Comparison of ENCODE assay signal across 9 cellular contexts in genomic region chr7:132656846-132657776, GRCh38.
A peak's percentile ranks its signal among the peaks of the same experiment; 100 is the strongest.
DNase-seq lines count a peak whose midpoint lies in the region; ATAC-seq, FAIRE-seq and TF ChIP-seq lines count a peak whose summit lies in the region.
"Had no signal": no experiment of that assay in that cellular context is flagged by ENCODE, and none has a peak within 500 bp of the region (broad histone marks: within the 10 kb centered on the region; RNA-seq: fewer than 3 reads in every experiment).

No MANE protein-coding gene starts in this region.

- H3K9me1 ChIP-seq in keratinocyte (ENCODE audit: control insufficient read depth, extremely low read depth, insufficient read depth, low read length): no peaks in the 10 kb centered on the region

- H3K36me3 Mint-ChIP-seq in CD4-positive, alpha-beta T cell (ENCODE audit: low read depth): no peaks in the 10 kb centered on the region
- H3K36me3 Mint-ChIP-seq in GM23338 (ENCODE audit: low read depth): no peaks in the 10 kb centered on the region
- peaks cover 2% of the 10 kb centered on the region for H3K36me3 Mint-ChIP-seq in T-helper 2 cell treated with Interferon-gamma antibody and Interleukin-4, amounts not matched to agents 5 μg/mL and 100 μg/mL, for 36 hours (ENCODE audit: low read depth)
- H3K36me3 Mint-ChIP-seq: IgD-negative memory B cell had no signal

- H3K4me3 ChIP-seq in GM23338: no peak overlapping the region
- H3K4me3 ChIP-seq in keratinocyte (ENCODE audit: control insufficient read depth in 2 of 3, extremely low read depth in 1 of 3, insufficient read depth in 2 of 3, low read depth in 1 of 3, low read length in 3 of 3): no peak overlapping the region

- H4K20me1 ChIP-seq in GM23338 (replicated peaks; ENCODE audit: insufficient read depth) (no peaks in the 10 kb centered on the region), keratinocyte (ENCODE audit: control insufficient read depth, extremely low read depth, insufficient read depth, low read length) (no peaks in the 10 kb centered on the region)

- H3K79me2 ChIP-seq in GM23338 (replicated peaks; ENCODE audit: insufficient read depth) (no peaks in the 10 kb centered on the region), keratinocyte (ENCODE audit: control insufficient read depth, insufficient read depth, low read length) (no peaks in the 10 kb centered on the region)

- H3K27me3 ChIP-seq in CD4-positive, alpha-beta T cell (ENCODE audit: control insufficient read depth, insufficient read depth, low read length): no peaks in the 10 kb centered on the region
- H3K27me3 ChIP-seq in GM23338 (ENCODE audit: insufficient read depth): no peaks in the 10 kb centered on the region
- H3K27me3 ChIP-seq in keratinocyte (ENCODE audit: control insufficient read depth, extremely low read depth, insufficient read depth, low read length): peaks cover 3% of the 10 kb centered on the region

- no peak overlapping the region for H3K27ac ChIP-seq in CD4-positive, alpha-beta T cell (ENCODE audit: low read depth, low read length)
- no peak overlapping the region for H3K27ac ChIP-seq in GM23338 (ENCODE audit: low read depth)
- H3K27ac ChIP-seq in keratinocyte (ENCODE audit: control insufficient read depth, insufficient read depth, low read length): no peak overlapping the region

- no peaks in the 10 kb centered on the region for H3K9me3 ChIP-seq in CD4-positive, alpha-beta T cell (ENCODE audit: control insufficient read depth, low read length)
- H3K9me3 ChIP-seq in keratinocyte (ENCODE audit: control insufficient read depth, low read depth, low read length): no peaks in the 10 kb centered on the region

- no peak overlapping the region for H2AFZ ChIP-seq in GM23338
- no peak overlapping the region for H2AFZ ChIP-seq in keratinocyte (ENCODE audit: control insufficient read depth, low read length)

- H3K9me3 Mint-ChIP-seq in CD4-positive, alpha-beta T cell: no peaks in the 10 kb centered on the region
- H3K9me3 Mint-ChIP-seq in GM23338: no peaks in the 10 kb centered on the region
- H3K9me3 Mint-ChIP-seq in T-helper 2 cell treated with Interferon-gamma antibody and Interleukin-4, amounts not matched to agents 5 μg/mL and 100 μg/mL, for 36 hours: peaks cover 13% of the 10 kb centered on the region

- H3K9me2 ChIP-seq in GM23338 (ENCODE audit: insufficient read depth): 0 out of 2 replicates have a peak, but pooled peaks cover 3% of the 10 kb centered on the region

- H3F3A ChIP-seq in GM23338 (replicated peaks; ENCODE audit: low read depth): no peaks in the 10 kb centered on the region; the same call in 1 of the 2 replicates

- H3K27me3 Mint-ChIP-seq in CD4-positive, alpha-beta T cell: no peaks in the 10 kb centered on the region
- peaks cover 4% of the 10 kb centered on the region for H3K27me3 Mint-ChIP-seq in GM23338 (ENCODE audit: insufficient read depth, low read depth, poor library complexity)
- no peaks in the 10 kb centered on the region for H3K27me3 Mint-ChIP-seq in T-helper 2 cell treated with Interferon-gamma antibody and Interleukin-4, amounts not matched to agents 5 μg/mL and 100 μg/mL, for 36 hours (ENCODE audit: low read depth)

- peaks cover 43% of the 10 kb centered on the region for H3K4me1 Mint-ChIP-seq in CD4-positive, alpha-beta T cell (ENCODE audit: low read depth)
- H3K4me1 Mint-ChIP-seq in GM23338: peaks cover 34% of the 10 kb centered on the region
- H3K4me1 Mint-ChIP-seq in T-helper 2 cell treated with Interferon-gamma antibody and Interleukin-4, amounts not matched to agents 5 μg/mL and 100 μg/mL, for 36 hours (ENCODE audit: low read depth): peaks cover 29% of the 10 kb centered on the region

- POLR2A ChIA-PET in CD4-positive, alpha-beta T cell (lab: Charles Lee): interaction anchor here (1.2 kb wide), 1 partner anchor 9 kb away, joined by 7 read pairs; no protein-coding TSS in a partner anchor

- dilution Hi-C loops in keratinocyte (cut with MboI; ENCODE audit: extremely low pct_ligation_motif_present, low sequenced_read_pairs): no loop called here

- H3K4me1 ChIP-seq in GM23338 (ENCODE audit: insufficient read depth) (peaks cover 16% of the 10 kb centered on the region), keratinocyte (ENCODE audit: control insufficient read depth, extremely low read depth, insufficient read depth, low read length) (no peaks in the 10 kb centered on the region)

- TF ChIP-seq CTCF in CD4-positive, alpha-beta T cell (IDR thresholded peaks at IDR 0.05): peak; percentile 37
- TF ChIP-seq CTCF in GM23338 (conservative IDR thresholded peaks at IDR 0.05; ENCODE audit: low read depth in 2 of 2) (peak; percentile 63 to 64), keratinocyte (optimal IDR thresholded peaks at IDR 0.05 in 1 of 3, IDR thresholded peaks at IDR 0.05 in 1 of 3, conservative IDR thresholded peaks at IDR 0.05 in 1 of 3; ENCODE audit: extremely low read depth in 1 of 3, insufficient read depth in 2 of 3, low read length in 3 of 3) (peak; percentile 49 to 60 (median 57))

- FAIRE-seq in keratinocyte (lab: Jason Lieb, UNC): no peak

- intact Hi-C loops in CD4-positive, alpha-beta T cell (cut with DNase I, micrococcal nuclease): loop anchor here (5.0 to 10.0 kb wide), 3 partner anchors 115 to 428 kb away; partner anchors contain the start of gene CHCHD3 (in 1 of the 2)

- no peaks in the 10 kb centered on the region for H3K36me3 ChIP-seq in GM23338 (ENCODE audit: insufficient read depth)
- no peaks in the 10 kb centered on the region for H3K36me3 ChIP-seq in keratinocyte (ENCODE audit: control insufficient read depth in 2 of 2, extremely low read depth in 1 of 2, insufficient read depth in 2 of 2, low read length in 2 of 2)

- no peak overlapping the region for H3K4me3 Mint-ChIP-seq in CD4-positive, alpha-beta T cell
- H3K4me3 Mint-ChIP-seq in GM23338: no peak overlapping the region
- H3K4me3 Mint-ChIP-seq in T-helper 2 cell treated with Interferon-gamma antibody and Interleukin-4, amounts not matched to agents 5 μg/mL and 100 μg/mL, for 36 hours: no peak overlapping the region

- ATAC-seq in CD4-positive, alpha-beta T cell (ENCODE audit: poor library complexity): no peak
- ATAC-seq in GM23338 (peak; percentile 62), SK-N-SH treated with all-trans-retinoic acid at 6 μM for 48 hours (peak; percentile 90), HG03097 (IDR thresholded peaks at IDR 0.05; ENCODE audit: low FRiP score, unreplicated experiment) (no peak), GM19023 (IDR thresholded peaks at IDR 0.05; ENCODE audit: unreplicated experiment) (no peak)

- H3K4me2 ChIP-seq in GM23338 (no peak overlapping the region), keratinocyte (ENCODE audit: control insufficient read depth, extremely low read depth, insufficient read depth, low read depth, low read length) (no peak overlapping the region)

- DNase-seq in CD4-positive, alpha-beta T cell: no peak
- DNase-seq in GM23338 (ENCODE audit: low spot score) (peak; percentile 61), keratinocyte (ENCODE audit: low read depth, low spot score) (no peak)
- no peak for DNase-seq in activated CD4-positive, CD25-positive, alpha-beta regulatory T cell (lab: John Stamatoyannopoulos, UW)
- DNase-seq in T-helper 2 cell treated with Interferon-gamma antibody and Interleukin-4, amounts not matched to agents 5 μg/mL and 100 μg/mL, for 36 hours (ENCODE audit: low spot score): no peak

- CTCF ChIA-PET in CD4-positive, alpha-beta T cell (lab: Charles Lee): no interaction called here

- H3K9ac ChIP-seq in keratinocyte (ENCODE audit: control insufficient read depth, extremely low read depth, insufficient read depth, low read length): no peak overlapping the region

- peak overlapping the region; percentile 25 for H3K27ac Mint-ChIP-seq in CD4-positive, alpha-beta T cell
- H3K27ac Mint-ChIP-seq in GM23338: no peak overlapping the region
- H3K27ac Mint-ChIP-seq in T-helper 2 cell treated with Interferon-gamma antibody and Interleukin-4, amounts not matched to agents 5 μg/mL and 100 μg/mL, for 36 hours: no peak overlapping the region
- H3K27ac Mint-ChIP-seq: IgD-negative memory B cell had no signal

TF ChIP-seq in GM23338, 12 proteins besides CTCF, POLR2A, EP300 and RAD21 (continues in another document):
- TF ChIP-seq EZH2phosphoT487 (IDR thresholded peaks at IDR 0.05; ENCODE audit: unreplicated experiment) (no peak), CREB1 (CRISPR knock-in tag; IDR thresholded peaks at IDR 0.05; ENCODE audit: low read depth) (no peak), ZNF114 (CRISPR knock-in tag; IDR thresholded peaks at IDR 0.05) (no peak), STAT1 (IDR thresholded peaks at IDR 0.05; ENCODE audit: unreplicated experiment) (no peak), JUNB (IDR thresholded peaks at IDR 0.05; ENCODE audit: unreplicated experiment) (no peak)
- TF ChIP-seq, protein P1, sequence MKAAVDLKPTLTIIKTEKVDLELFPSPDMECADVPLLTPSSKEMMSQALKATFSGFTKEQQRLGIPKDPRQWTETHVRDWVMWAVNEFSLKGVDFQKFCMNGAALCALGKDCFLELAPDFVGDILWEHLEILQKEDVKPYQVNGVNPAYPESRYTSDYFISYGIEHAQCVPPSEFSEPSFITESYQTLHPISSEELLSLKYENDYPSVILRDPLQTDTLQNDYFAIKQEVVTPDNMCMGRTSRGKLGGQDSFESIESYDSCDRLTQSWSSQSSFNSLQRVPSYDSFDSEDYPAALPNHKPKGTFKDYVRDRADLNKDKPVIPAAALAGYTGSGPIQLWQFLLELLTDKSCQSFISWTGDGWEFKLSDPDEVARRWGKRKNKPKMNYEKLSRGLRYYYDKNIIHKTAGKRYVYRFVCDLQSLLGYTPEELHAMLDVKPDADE (IDR thresholded peaks at IDR 0.05): no peak

TF ChIP-seq in SK-N-SH treated with all-trans-retinoic acid at 6 μM for 48 hours, 23 proteins besides CTCF, POLR2A, EP300 and RAD21 (continues in another document):
- no peak for TF ChIP-seq ZNF8 (CRISPR knock-in tag; IDR thresholded peaks at IDR 0.05)
- no peak for TF ChIP-seq ISL1 (CRISPR knock-in tag; IDR thresholded peaks at IDR 0.05)
- no peak for TF ChIP-seq ZC3H10 (CRISPR knock-in tag; IDR thresholded peaks at IDR 0.05)
- TF ChIP-seq CSDC2 (CRISPR knock-in tag; IDR thresholded peaks at IDR 0.05): no peak
- no peak for TF ChIP-seq GLIS3 (CRISPR knock-in tag; IDR thresholded peaks at IDR 0.05)
- no peak for TF ChIP-seq RARB (CRISPR knock-in tag; IDR thresholded peaks at IDR 0.05)
- TF ChIP-seq ZFP30 (CRISPR knock-in tag; IDR thresholded peaks at IDR 0.05): no peak
- TF ChIP-seq TCF4 (CRISPR knock-in tag; IDR thresholded peaks at IDR 0.05; ENCODE audit: borderline replicate concordance): no peak
- TF ChIP-seq PPARA (CRISPR knock-in tag; IDR thresholded peaks at IDR 0.05; ENCODE audit: borderline replicate concordance): no peak

Comparison
In these comparisons a context has a peak if more than half of its experiments do, and no peak if none do; other contexts are left out.
1. ATAC-seq: peak in GM23338 (single experiment) and SK-N-SH treated with all-trans-retinoic acid at 6 μM for 48 hours (single experiment); none in CD4-positive, alpha-beta T cell (single experiment), HG03097 (single experiment) and GM19023 (single experiment).
2. Peak in every context shown above with its lines, with median percentiles within 50 percentile points of each other: CTCF ChIP-seq.